ENCODE assay signal across 29 cellular contexts in the genomic region with DNA sequence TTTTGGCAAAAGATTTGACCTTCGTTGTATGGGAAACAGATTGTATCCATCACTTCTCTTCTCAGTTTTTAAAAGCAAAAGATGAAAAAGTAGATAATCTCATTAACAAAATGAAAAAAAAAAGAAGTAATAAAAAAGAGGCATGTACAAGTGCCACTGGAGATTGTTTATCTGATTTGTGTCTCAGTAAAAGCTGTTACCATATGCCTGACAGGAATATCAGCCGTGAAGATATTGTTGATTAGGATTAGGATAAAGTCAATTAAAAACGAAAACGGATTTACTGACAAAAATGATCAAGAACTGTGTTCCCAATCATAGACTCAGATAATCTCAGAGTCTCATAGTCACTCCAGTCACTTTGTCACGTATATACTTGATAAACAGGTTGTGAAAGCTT.
"Had no signal": no experiment of that assay in that cellular context is flagged by ENCODE, and none has a peak within 500 bp of the region (broad histone marks: within the 10 kb centered on the region; RNA-seq: fewer than 3 reads in every experiment).

No MANE protein-coding gene starts in this region.

- DNase-seq: activated B cell treated with CpG ODN at 0.5 μM for 24 hours; activated CD4-positive, alpha-beta memory T cell treated with anti-CD3 and anti-CD28 coated beads for 36 hours; activated CD4-positive, alpha-beta T cell treated with anti-CD3 and anti-CD28 coated beads for 36 hours; activated CD4-positive, alpha-beta T cell treated with anti-CD3 and anti-CD28 coated beads, Interleukin-2, amount 10 ng/mL, durations not matched to agents 24 days and 14 days; activated CD8-positive, alpha-beta memory T cell treated with anti-CD3 and anti-CD28 coated beads, Interleukin-2, amount 10 ng/mL, durations not matched to agents 7 days and 5 days; activated CD8-positive, alpha-beta memory T cell treated with anti-CD3 and anti-CD28 coated beads, Interleukin-2, amount 50 U/mL, for 4 hours; activated CD8-positive, alpha-beta T cell treated with anti-CD3 and anti-CD28 coated beads, Interleukin-2, amount 10 ng/mL, durations not matched to agents 7 days and 5 days; activated gamma-delta T cell; activated naive CD4-positive, alpha-beta T cell; activated naive CD4-positive, alpha-beta T cell treated with anti-CD3 and anti-CD28 coated beads, Interleukin-2, amount 10 ng/mL, durations not matched to agents 7 days and 5 days; activated naive CD8-positive, alpha-beta T cell treated with anti-CD3 and anti-CD28 coated beads, Interleukin-2, amount 10 ng/mL, durations not matched to agents 7 days and 5 days; activated T-cell treated with anti-CD3 and anti-CD28 coated beads, Interleukin-2, amount 50 U/mL, for 1 hour; activated T-cell treated with anti-CD3 and anti-CD28 coated beads, Interleukin-2, amount 50 U/mL, for 48 hours; central memory CD4-positive, alpha-beta T cell; cerebellar nuclear complex; colonic mucosa; effector CD8-positive, alpha-beta T cell; esophagus squamous epithelium; head of caudate nucleus; hippocampal formation; T1000; WERI-Rb-1 had no signal

- FAIRE-seq: endometrium, endothelial cell of umbilical vein, frontal cortex had no signal

- H3K27ac ChIP-seq: ascending aorta, breast epithelium, cardiac muscle cell, colonic mucosa, epithelial cell of prostate, esophagus squamous epithelium, WERI-Rb-1 had no signal
